14 cellular contexts compared by ENCODE assay signal in the genomic region with DNA sequence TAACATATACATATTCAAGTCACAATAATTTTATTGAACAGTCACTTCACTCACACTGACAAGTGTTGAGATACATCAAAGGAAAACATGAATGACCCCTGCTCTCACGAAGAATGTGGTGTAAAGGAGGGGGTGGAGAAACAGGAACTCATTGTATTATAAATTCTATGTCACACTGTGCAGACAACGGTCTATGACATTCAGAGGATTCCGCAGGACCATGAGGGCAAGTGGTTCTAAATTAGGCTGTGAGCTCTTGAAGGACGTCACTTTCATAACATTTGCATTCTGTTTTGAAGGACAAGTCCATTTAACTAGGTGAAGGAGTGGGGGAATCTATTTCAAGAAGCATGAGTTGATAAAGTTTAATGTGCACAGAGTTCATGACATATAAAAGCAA.
"Had no signal": no experiment of that assay in that cellular context is flagged by ENCODE, and none has a peak within 500 bp of the region (broad histone marks: within the 10 kb centered on the region; RNA-seq: fewer than 3 reads in every experiment).

No MANE protein-coding gene starts in this region.

- H3K4me1 ChIP-seq: colonic mucosa, right lobe of liver, uterus had no signal

- H3K27ac ChIP-seq: colonic mucosa, neutrophil, right lobe of liver, uterus, VCaP had no signal

- H3K27me3 ChIP-seq: colonic mucosa, right lobe of liver, uterus had no signal

- H3K36me3 ChIP-seq: colonic mucosa, neutrophil, right lobe of liver, uterus had no signal

- H3K9me3 ChIP-seq: colonic mucosa, neutrophil, right lobe of liver, uterus had no signal

- H3K4me3 ChIP-seq: colonic mucosa, right lobe of liver, uterus had no signal

- ATAC-seq: activated CD4-positive, alpha-beta T cell treated with anti-CD3 and anti-CD28 coated beads for 36 hours; right lobe of liver had no signal

- DNase-seq: activated CD4-positive, alpha-beta memory T cell treated with anti-CD3 and anti-CD28 coated beads, Interleukin-2, amount 10 ng/mL, durations not matched to agents 7 days and 5 days; activated CD4-positive, alpha-beta T cell treated with anti-CD3 and anti-CD28 coated beads for 36 hours; activated gamma-delta T cell treated with Interleukin-2 at 50 U/mL for 16 hours; activated naive CD8-positive, alpha-beta T cell treated with anti-CD3 and anti-CD28 coated beads, Interleukin-2, amount 10 ng/mL, durations not matched to agents 7 days and 5 days; activated T-cell treated with anti-CD3 and anti-CD28 coated beads, Interleukin-2, amount 50 U/mL, for 48 hours; colonic mucosa; effector CD4-positive, alpha-beta T cell; midbrain; naive B cell; posterior cingulate gyrus; right lobe of liver; uterus had no signal
